Comparison of ENCODE assay signal across 35 cellular contexts in genomic region chr12:120989687-120990086, GRCh38. TPM values are rescaled to one million over a fixed set of nuclear protein-coding genes. Genes with fewer than 3 reads are reported as not detected.
"Had no signal": no experiment of that assay in that cellular context is flagged by ENCODE, and none has a peak within 500 bp of the region (broad histone marks: within the 10 kb centered on the region; RNA-seq: fewer than 3 reads in every experiment).

No MANE protein-coding gene starts in this region.

- H3K36me3 ChIP-seq: adrenal gland, breast epithelium, cardiac muscle cell, esophagus muscularis mucosa, gastrocnemius medialis, heart left ventricle had no signal

- DNase-seq: activated CD4-positive, alpha-beta memory T cell treated with anti-CD3 and anti-CD28 coated beads for 36 hours; activated CD4-positive, alpha-beta T cell treated with anti-CD3 and anti-CD28 coated beads for 36 hours; activated CD4-positive, alpha-beta T cell treated with anti-CD3 and anti-CD28 coated beads, Interleukin-2, amount 10 ng/mL, durations not matched to agents 24 days and 14 days; activated CD4-positive, CD25-positive, alpha-beta regulatory T cell; activated CD4-positive, CD25-positive, alpha-beta regulatory T cell treated with anti-CD3 and anti-CD28 coated beads, Interleukin-2, amount 50 U/mL, for 72 hours; activated CD8-positive, alpha-beta memory T cell treated with anti-CD3 and anti-CD28 coated beads, Interleukin-2, amount 10 ng/mL, durations not matched to agents 7 days and 5 days; activated CD8-positive, alpha-beta memory T cell treated with anti-CD3 and anti-CD28 coated beads, Interleukin-2, amount 50 U/mL, for 4 hours; activated CD8-positive, alpha-beta T cell treated with anti-CD3 and anti-CD28 coated beads, Interleukin-2, amount 10 ng/mL, durations not matched to agents 7 days and 5 days; activated effector memory CD4-positive, alpha-beta T cell treated with anti-CD3 and anti-CD28 coated beads, Interleukin-2, amount 50 U/mL, for 16 hours; activated naive CD4-positive, alpha-beta T cell treated with anti-CD3 and anti-CD28 coated beads for 36 hours; activated naive CD8-positive, alpha-beta T cell treated with anti-CD3 and anti-CD28 coated beads for 36 hours; activated naive CD8-positive, alpha-beta T cell treated with anti-CD3 and anti-CD28 coated beads, Interleukin-2, amount 50 U/mL, for 24 hours; activated T-cell treated with anti-CD3 and anti-CD28 coated beads, Interleukin-2, amount 50 U/mL, for 1 hour; activated T-cell treated with anti-CD3 and anti-CD28 coated beads, Interleukin-2, amount 50 U/mL, for 48 hours; adrenal gland; amygdala; aorta; central memory CD4-positive, alpha-beta T cell; effector CD4-positive, alpha-beta T cell; effector memory CD8-positive, alpha-beta T cell; erythroblast; foreskin keratinocyte; gastrocnemius medialis; glutamatergic neuron; heart left ventricle; T-helper 1 cell; T-helper 2 cell had no signal

- H3K4me1 ChIP-seq: adrenal gland, breast epithelium, esophagus muscularis mucosa, foreskin keratinocyte, gastrocnemius medialis, heart left ventricle had no signal

- H3K27ac ChIP-seq: adrenal gland, breast epithelium, cardiac muscle cell, coronary artery, esophagus muscularis mucosa, foreskin keratinocyte, gastrocnemius medialis, heart left ventricle had no signal

- H3K27me3 ChIP-seq: adrenal gland, breast epithelium, cardiac muscle cell, esophagus muscularis mucosa, gastrocnemius medialis, heart left ventricle had no signal

- ATAC-seq: activated CD4-positive, alpha-beta T cell treated with anti-CD3 and anti-CD28 coated beads for 36 hours; activated CD8-positive, alpha-beta memory T cell treated with anti-CD3 and anti-CD28 coated beads, Interleukin-2, amount 10 ng/mL, durations not matched to agents 7 days and 5 days; activated CD8-positive, alpha-beta T cell treated with anti-CD3 and anti-CD28 coated beads, Interleukin-2, amount 10 ng/mL, durations not matched to agents 7 days and 5 days; activated naive CD8-positive, alpha-beta T cell treated with anti-CD3 and anti-CD28 coated beads, Interleukin-2, amount 50 U/mL, for 24 hours; effector memory CD8-positive, alpha-beta T cell; foreskin keratinocyte; gastrocnemius medialis; heart left ventricle had no signal

- H3K4me3 ChIP-seq: adrenal gland, breast epithelium, cardiac muscle cell, coronary artery, esophagus muscularis mucosa, gastrocnemius medialis, heart left ventricle had no signal

- H3K9me3 ChIP-seq: adrenal gland, breast epithelium, esophagus muscularis mucosa, gastrocnemius medialis, heart left ventricle had no signal

RNA-seq across cellular contexts. Expression of gene HNF1A, which starts 11.3 kb away (rescaled TPM):
- total RNA-seq: activated CD4-positive, alpha-beta memory T cell treated with anti-CD3 and anti-CD28 coated beads for 36 hours; activated CD4-positive, alpha-beta T cell treated with anti-CD3 and anti-CD28 coated beads for 36 hours; activated CD4-positive, alpha-beta T cell treated with anti-CD3 and anti-CD28 coated beads, Interleukin-2, amount 10 ng/mL, durations not matched to agents 24 days and 14 days; activated CD8-positive, alpha-beta memory T cell treated with anti-CD3 and anti-CD28 coated beads for 36 hours; activated CD8-positive, alpha-beta memory T cell treated with anti-CD3 and anti-CD28 coated beads, Interleukin-2, amount 10 ng/mL, durations not matched to agents 7 days and 5 days; activated CD8-positive, alpha-beta T cell treated with anti-CD3 and anti-CD28 coated beads, Interleukin-2, amount 10 ng/mL, durations not matched to agents 7 days and 5 days; activated naive CD4-positive, alpha-beta T cell treated with anti-CD3 and anti-CD28 coated beads for 36 hours; activated naive CD8-positive, alpha-beta T cell treated with anti-CD3 and anti-CD28 coated beads for 36 hours; activated T-helper 1 cell treated with anti-CD3 and anti-CD28 coated beads, Interleukin-12 subunit alpha, Interleukin-12 subunit beta, Interleukin-2, Interleukin-4 antibody, amounts not matched to agents 30 ng/mL and 10 ng/mL and 1 ng/mL, durations not matched to agents 14 hours and 24 hours and 36 hours; activated T-helper 2 cell treated with anti-CD3 and anti-CD28 coated beads, Interferon-gamma antibody, Interleukin-2, Interleukin-4, amounts not matched to agents 10 μg/mL and 5 μg/mL and 100 μg/mL, durations not matched to agents 14 hours and 24 hours and 36 hours; aorta; cardiac muscle cell; cerebellum; esophagus muscularis mucosa; foreskin keratinocyte; heart left ventricle had no signal
- polyA plus RNA-seq: cardiac muscle cell, foreskin keratinocyte had no signal

RNA-seq across cellular contexts. Expression of gene OASL, which starts 49.4 kb away (rescaled TPM):
- total RNA-seq: cardiac muscle cell had no signal
- polyA plus RNA-seq: cardiac muscle cell had no signal
